In the genomic region with DNA sequence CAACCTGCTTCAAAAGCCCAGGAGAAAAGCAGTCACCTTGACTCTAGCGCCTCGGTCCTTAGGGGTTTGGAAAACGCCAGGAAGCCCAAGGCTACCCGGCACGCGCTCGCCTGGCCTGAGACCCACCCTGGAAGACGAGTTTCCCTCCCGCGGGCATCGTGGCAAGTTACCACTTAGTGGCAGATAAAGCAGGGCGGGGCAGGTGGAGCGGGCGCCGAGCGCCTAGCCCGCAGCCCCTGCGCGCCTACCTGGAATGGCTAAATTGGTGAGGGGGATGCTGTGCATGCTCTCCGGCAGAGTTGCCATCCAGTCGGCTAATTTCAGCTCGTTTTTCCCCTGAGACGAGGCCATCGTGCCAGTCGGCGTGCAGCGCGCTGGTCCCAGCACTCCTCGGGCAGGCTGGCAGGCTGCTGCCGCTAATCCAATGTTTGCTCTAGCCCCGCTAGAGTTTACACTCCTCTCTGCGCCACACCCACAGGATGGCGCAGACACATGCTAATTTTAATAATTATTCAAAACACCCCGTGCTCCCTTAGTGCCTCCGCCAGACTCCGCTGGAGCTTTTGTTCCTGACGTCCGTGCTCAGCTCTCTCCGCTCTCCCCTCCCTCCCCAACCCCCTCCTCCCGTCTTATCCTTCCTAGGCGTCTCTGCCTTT, we compare ENCODE assay signal across 8 cellular contexts. TPM values are rescaled to one million over a fixed set of nuclear protein-coding genes. Genes with fewer than 3 reads are reported as not detected.
DNase-seq lines count a peak whose midpoint lies in the region; ATAC-seq and TF ChIP-seq lines count a peak whose summit lies in the region.

A gene with protein sequence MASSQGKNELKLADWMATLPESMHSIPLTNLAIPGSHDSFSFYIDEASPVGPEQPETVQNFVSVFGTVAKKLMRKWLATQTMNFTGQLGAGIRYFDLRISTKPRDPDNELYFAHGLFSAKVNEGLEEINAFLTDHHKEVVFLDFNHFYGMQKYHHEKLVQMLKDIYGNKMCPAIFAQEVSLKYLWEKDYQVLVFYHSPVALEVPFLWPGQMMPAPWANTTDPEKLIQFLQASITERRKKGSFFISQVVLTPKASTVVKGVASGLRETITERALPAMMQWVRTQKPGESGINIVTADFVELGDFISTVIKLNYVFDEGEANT (minus strand): TSS at position 426 of the 656 bp plus-strand sequence. CDS start 75 bp downstream, at position 351.

- H3K4me3 ChIP-seq in AG04450 (ENCODE audit: low read depth, low read length), result peak within 1 kb of the TSS; percentile 48
- H3K4me3 ChIP-seq in lower leg skin (ENCODE audit: low read depth, poor library complexity, severe bottlenecking), result peak within 1 kb of the TSS; percentile 7
- peak within 1 kb of the TSS; percentile 49 to 55 for H3K4me3 ChIP-seq in vagina

- H3K27ac ChIP-seq in AG04450 (ENCODE audit: low read depth, low read length) (no peak within 1 kb of the TSS), vagina (no peak within 1 kb of the TSS)

- H3K27me3 ChIP-seq in AG04450 (ENCODE audit: control insufficient read depth, insufficient read depth, low read length) (peaks cover 22% of the 10 kb centered on the region), vagina (no peaks in the 10 kb centered on the region)

- peaks cover 10% of the 10 kb centered on the region for H3K4me1 ChIP-seq in vagina

- TF ChIP-seq CTCF in AG04450 (IDR thresholded peaks at IDR 0.05; ENCODE audit: low read depth, low read length), result no peak
- no peak for TF ChIP-seq CTCF in chondrocyte (IDR thresholded peaks at IDR 0.05)
- no peak for TF ChIP-seq CTCF in lower leg skin (IDR thresholded peaks at IDR 0.05)
- TF ChIP-seq CTCF in vagina (IDR thresholded peaks at IDR 0.05), result no peak

- CTCF ChIA-PET in AG04450 (lab: Charles Lee), result no interaction called here

- H3K9me3 Mint-ChIP-seq in chondrocyte (ENCODE audit: low read depth), result no peaks in the 10 kb centered on the region
- no peaks in the 10 kb centered on the region for H3K9me3 Mint-ChIP-seq in activated naive CD4-positive, alpha-beta T cell treated with anti-CD3 and anti-CD28 coated beads, Interleukin-2, amount 50 U/mL, for 72 hours

- TF ChIP-seq POLR2A in lower leg skin (IDR thresholded peaks at IDR 0.05) (no peak), vagina (IDR thresholded peaks at IDR 0.05) (no peak)

- no peak for ATAC-seq in activated naive CD4-positive, alpha-beta T cell treated with anti-CD3 and anti-CD28 coated beads, Interleukin-2, amount 50 U/mL, for 72 hours

- peaks cover 14% of the 10 kb centered on the region for H3K4me1 Mint-ChIP-seq in chondrocyte (ENCODE audit: low read depth)

- H3K36me3 Mint-ChIP-seq in chondrocyte (ENCODE audit: low read depth), result no peaks in the 10 kb centered on the region
- H3K36me3 Mint-ChIP-seq in activated naive CD4-positive, alpha-beta T cell treated with anti-CD3 and anti-CD28 coated beads, Interleukin-2, amount 50 U/mL, for 72 hours, result peaks cover 0 to 9% of the 10 kb centered on the region in 2 donors

- peaks cover 50% of the 10 kb centered on the region for H3K27me3 Mint-ChIP-seq in chondrocyte (ENCODE audit: low read depth)

- H3K9me3 ChIP-seq in AG04450 (ENCODE audit: control insufficient read depth, insufficient read depth, low read length) (no peaks in the 10 kb centered on the region; the same call in 1 of the 2 replicates), vagina (no peaks in the 10 kb centered on the region)

- no peaks in the 10 kb centered on the region for H3K36me3 ChIP-seq in vagina

- H3K27ac Mint-ChIP-seq in chondrocyte (ENCODE audit: unreplicated experiment), result no peak within 1 kb of the TSS
- no peak within 1 kb of the TSS for H3K27ac Mint-ChIP-seq in activated naive CD4-positive, alpha-beta T cell treated with anti-CD3 and anti-CD28 coated beads, Interleukin-2, amount 50 U/mL, for 72 hours

- POLR2A ChIA-PET in AG04450 (lab: Yijun Ruan, JAX), result no interaction called here

- intact Hi-C loops in lower leg skin (cut with DNase I; ENCODE audit: low total_unique reads), result no loop called here
- intact Hi-C loops in vagina (cut with DNase I), result loop anchor here (10.0 kb wide), 1 partner anchor 606 kb away; the partner anchor contains the start of gene C7

- WGBS in lower leg skin, 2 donors, result 3% methylated on average over 40 to 41 of the region's 41 CpGs

- no peak for DNase-seq in AG04450 (ENCODE audit: low read depth, low spot score)
- DNase-seq in NCI-H146 (lab: John Stamatoyannopoulos, UW), result peak; percentile 68
- DNase-seq in chondrocyte (ENCODE audit: low spot score), result peak; percentile 65
- no peak for DNase-seq in lower leg skin (ENCODE audit: low spot score in 2 of 2)
- DNase-seq in vagina (ENCODE audit: extremely low spot score in 2 of 2), result no peak
- no peak for DNase-seq in NOMO-1 (lab: John Stamatoyannopoulos, UW; ENCODE audit: unreplicated experiment in 2 of 2)
- DNase-seq in NK-92 (lab: John Stamatoyannopoulos, UW; ENCODE audit: unreplicated experiment), result no peak
- DNase-seq in activated naive CD4-positive, alpha-beta T cell treated with anti-CD3 and anti-CD28 coated beads, Interleukin-2, amount 50 U/mL, for 72 hours (ENCODE audit: low spot score in 2 of 2), result no peak

- H3K4me3 Mint-ChIP-seq in chondrocyte (ENCODE audit: unreplicated experiment), result peak within 1 kb of the TSS; percentile 64

RNA-seq across cellular contexts. Expression of the gene that starts here (rescaled TPM):
- 0.01 and 0.02 TPM in 2 replicates for polyA plus RNA-seq in AG04450 (2011; rRNA removed)
- polyA minus RNA-seq in AG04450 (2011; rRNA and poly(A)+ RNA removed), result not detected in 2 replicates
- total RNA-seq in chondrocyte, result not detected in 3 replicates
- total RNA-seq in lower leg skin, result 1 to 10 TPM in 1 of 4 donors, under 1 TPM in 3; 0.04 to 1.1 (median 0.50) TPM
- 10.6 TPM for total RNA-seq in vagina
- not detected for total RNA-seq in activated naive CD4-positive, alpha-beta T cell treated with anti-CD3 and anti-CD28 coated beads, Interleukin-2, amount 50 U/mL, for 72 hours

Comparison
In these comparisons a context has a peak if more than half of its experiments do, and no peak if none do; other contexts are left out.
1. Peak in DNase-seq in chondrocyte; RNA of the gene not detected or under 1 TPM.